9 cellular contexts compared by ENCODE assay signal in genomic region chr13:27406178-27406939, GRCh38. TPM values are rescaled to one million over a fixed set of nuclear protein-coding genes. Genes with fewer than 3 reads are reported as not detected.
DNase-seq lines count a peak whose midpoint lies in the region; ATAC-seq and TF ChIP-seq lines count a peak whose summit lies in the region.
"Had no signal": no experiment of that assay in that cellular context is flagged by ENCODE, and none has a peak within 500 bp of the region (broad histone marks: within the 10 kb centered on the region; RNA-seq: fewer than 3 reads in every experiment).

No MANE protein-coding gene starts in this region.

- H3K9me3 Mint-ChIP-seq in activated CD4-positive, alpha-beta memory T cell treated with anti-CD3 and anti-CD28 coated beads, Interleukin-2, amount 10 ng/mL, durations not matched to agents 7 days and 5 days: no peaks in the 10 kb centered on the region

- peak; percentile 63 for TF ChIP-seq CTCF in AG04450 (IDR thresholded peaks at IDR 0.05; ENCODE audit: low read depth, low read length)
- TF ChIP-seq CTCF in foreskin fibroblast (IDR thresholded peaks at IDR 0.05; ENCODE audit: low read depth, low read length): peak; percentile 46

- DNase-seq in AG04450 (ENCODE audit: low read depth, low spot score) (no peak), ELR (ENCODE audit: low read depth) (peak; percentile 56), NCI-H146 treated with DMSO at 0.1 percent for 48 hours (lab: John Stamatoyannopoulos, UW; ENCODE audit: unreplicated experiment) (peak; percentile 63), foreskin fibroblast (peak; percentile 28 to 66)
- DNase-seq in activated CD4-positive, alpha-beta memory T cell treated with anti-CD3 and anti-CD28 coated beads, Interleukin-2, amount 10 ng/mL, durations not matched to agents 7 days and 5 days: peak; percentile 38
- DNase-seq in stimulated activated CD8-positive, alpha-beta memory T cell treated with anti-CD3 and anti-CD28 coated beads, Interleukin-4, amount 100 ng/mL, for 48 hours: peak; percentile 30

- H3K36me3 Mint-ChIP-seq in activated CD4-positive, alpha-beta memory T cell treated with anti-CD3 and anti-CD28 coated beads, Interleukin-2, amount 10 ng/mL, durations not matched to agents 7 days and 5 days (ENCODE audit: low read depth): no peaks in the 10 kb centered on the region

- H3K4me3 ChIP-seq in AG04450 (ENCODE audit: low read depth, low read length) (no peak overlapping the region), foreskin fibroblast (ENCODE audit: low read depth in 1 of 2, low read length in 2 of 2) (no peak overlapping the region)

- H3K27me3 Mint-ChIP-seq in activated CD4-positive, alpha-beta memory T cell treated with anti-CD3 and anti-CD28 coated beads, Interleukin-2, amount 10 ng/mL, durations not matched to agents 7 days and 5 days: peaks cover 29% of the 10 kb centered on the region

- H3K27me3 ChIP-seq in AG04450 (ENCODE audit: control insufficient read depth, insufficient read depth, low read length): peaks cover 28% of the 10 kb centered on the region

- no peak overlapping the region for H3K4me3 Mint-ChIP-seq in activated CD4-positive, alpha-beta memory T cell treated with anti-CD3 and anti-CD28 coated beads, Interleukin-2, amount 10 ng/mL, durations not matched to agents 7 days and 5 days

- ATAC-seq in HG02885 (IDR thresholded peaks at IDR 0.05; ENCODE audit: poor library complexity, unreplicated experiment) (no peak), GM21723 (IDR thresholded peaks at IDR 0.05; ENCODE audit: unreplicated experiment) (no peak)

- H3K4me1 Mint-ChIP-seq in activated CD4-positive, alpha-beta memory T cell treated with anti-CD3 and anti-CD28 coated beads, Interleukin-2, amount 10 ng/mL, durations not matched to agents 7 days and 5 days: peaks cover 5% of the 10 kb centered on the region

- no peak overlapping the region for H3K27ac Mint-ChIP-seq in activated CD4-positive, alpha-beta memory T cell treated with anti-CD3 and anti-CD28 coated beads, Interleukin-2, amount 10 ng/mL, durations not matched to agents 7 days and 5 days

- no peak overlapping the region for H3K27ac ChIP-seq in AG04450 (ENCODE audit: low read depth, low read length)
- H3K27ac ChIP-seq: epithelial cell of prostate had no signal

- H3K9me3 ChIP-seq in AG04450 (ENCODE audit: control insufficient read depth, insufficient read depth, low read length): no peaks in the 10 kb centered on the region

- CTCF ChIA-PET in AG04450 (lab: Charles Lee): interaction anchor here (0.7 to 2.9 kb wide), 2 partner anchors 420 to 424 kb away, joined by 3 to 13 read pairs; no protein-coding TSS in a partner anchor
- CTCF ChIA-PET in activated CD4-positive, alpha-beta memory T cell treated with anti-CD3 and anti-CD28 coated beads, Interleukin-2, amount 10 ng/mL, durations not matched to agents 7 days and 5 days (lab: Charles Lee): interaction anchor here (1.5 to 3.1 kb wide), 2 partner anchors 19 to 421 kb away, joined by 7 to 19 read pairs; no protein-coding TSS in a partner anchor

- POLR2A ChIA-PET in AG04450 (lab: Yijun Ruan, JAX): no interaction called here
- POLR2A ChIA-PET in activated CD4-positive, alpha-beta memory T cell treated with anti-CD3 and anti-CD28 coated beads, Interleukin-2, amount 10 ng/mL, durations not matched to agents 7 days and 5 days (lab: Charles Lee): interaction anchor here (1.2 kb wide), 2 partner anchors 18 to 19 kb away, joined by 3 to 5 read pairs; partner anchors contain the start of gene GTF3A

RNA-seq across cellular contexts. Expression of gene GTF3A, which starts 18.1 kb away (rescaled TPM):
- 89.0 and 104 TPM in 2 replicates for polyA plus RNA-seq in AG04450 (2011; rRNA removed)
- polyA minus RNA-seq in AG04450 (2011; rRNA and poly(A)+ RNA removed): 30.9 and 39.1 TPM in 2 replicates
- total RNA-seq in activated CD4-positive, alpha-beta memory T cell treated with anti-CD3 and anti-CD28 coated beads, Interleukin-2, amount 10 ng/mL, durations not matched to agents 7 days and 5 days: 100 to 1,000 TPM; 187 to 189 TPM

RNA-seq across cellular contexts. Expression of gene MTIF3, which starts 44.0 kb away (rescaled TPM):
- polyA plus RNA-seq in AG04450 (2011; rRNA removed): 52.1 and 72.5 TPM in 2 replicates
- 13.9 and 18.4 TPM in 2 replicates for polyA minus RNA-seq in AG04450 (2011; rRNA and poly(A)+ RNA removed)
- total RNA-seq in activated CD4-positive, alpha-beta memory T cell treated with anti-CD3 and anti-CD28 coated beads, Interleukin-2, amount 10 ng/mL, durations not matched to agents 7 days and 5 days: 10 to 100 TPM; 61.6 to 61.8 TPM
